1 cellular context compared by ENCODE assay signal in genomic region chr16:70737377-70738082, GRCh38.
A peak's percentile ranks its signal among the peaks of the same experiment; 100 is the strongest.
TF ChIP-seq lines count a peak whose summit lies in the region.

No MANE protein-coding gene starts in this region.

TF ChIP-seq in HepG2, 621 proteins besides CTCF, POLR2A, EP300 and RAD21 (continued from another document):
- TF ChIP-seq NONO (IDR thresholded peaks at IDR 0.05) (no peak), NONO (CRISPR knock-in tag; conservative IDR thresholded peaks at IDR 0.05) (0 out of 2 replicates have a peak, but pooled peaks have one; percentile 27), MXD4 (CRISPR knock-in tag; IDR thresholded peaks at IDR 0.05) (no peak), DPF2 (CRISPR knock-in tag; IDR thresholded peaks at IDR 0.05; ENCODE audit: borderline replicate concordance, low read depth) (0 out of 2 replicates have a peak, but pooled peaks have one; percentile 19), ZNF501 (CRISPR knock-in tag; IDR thresholded peaks at IDR 0.05) (no peak), ZNF260 (CRISPR knock-in tag; IDR thresholded peaks at IDR 0.05; ENCODE audit: borderline replicate concordance, low read depth) (no peak), ZSCAN25 (CRISPR knock-in tag; IDR thresholded peaks at IDR 0.05) (0 out of 2 replicates have a peak, but pooled peaks have one; percentile 4), AGO2 (optimal IDR thresholded peaks at IDR 0.05; ENCODE audit: low read depth, low read length) (peak; percentile 28), CBFB (CRISPR knock-in tag; IDR thresholded peaks at IDR 0.05) (no peak), REL (CRISPR knock-in tag; conservative IDR thresholded peaks at IDR 0.05) (0 out of 2 replicates have a peak, but pooled peaks have one; percentile 37), ZNF646 (CRISPR knock-in tag; IDR thresholded peaks at IDR 0.05) (no peak), ZBTB39 (CRISPR knock-in tag; IDR thresholded peaks at IDR 0.05) (peak; percentile 66; the same call in 1 of the 2 replicates), ZNF563 (CRISPR knock-in tag; IDR thresholded peaks at IDR 0.05) (0 out of 2 replicates have a peak, but pooled peaks have one; percentile 31), HMG20B (CRISPR knock-in tag; conservative IDR thresholded peaks at IDR 0.05) (no peak), ZNF598 (CRISPR knock-in tag; IDR thresholded peaks at IDR 0.05; ENCODE audit: borderline replicate concordance) (no peak), PHF8 (CRISPR knock-in tag; IDR thresholded peaks at IDR 0.05) (no peak), ZNF552 (CRISPR knock-in tag; IDR thresholded peaks at IDR 0.05; ENCODE audit: borderline replicate concordance) (no peak)
